Comparison of ENCODE assay signal across 19 cellular contexts in genomic region chr22:41827671-41828070, GRCh38. TPM values are rescaled to one million over a fixed set of nuclear protein-coding genes. Genes with fewer than 3 reads are reported as not detected.
A peak's percentile ranks its signal among the peaks of the same experiment; 100 is the strongest.
DNase-seq lines count a peak whose midpoint lies in the region; ATAC-seq and TF ChIP-seq lines count a peak whose summit lies in the region.
"Had no signal": no experiment of that assay in that cellular context is flagged by ENCODE, and none has a peak within 500 bp of the region (broad histone marks: within the 10 kb centered on the region; RNA-seq: fewer than 3 reads in every experiment).

No MANE protein-coding gene starts in this region.

- no peak overlapping the region for H3K4me3 ChIP-seq in SJCRH30
- no peak overlapping the region for H3K4me3 ChIP-seq in smooth muscle cell
- H3K4me3 ChIP-seq: GM23248, lung, right lobe of liver had no signal

- H3K4me2 ChIP-seq in smooth muscle cell: no peak overlapping the region

- no peak for ATAC-seq in GM19035 (IDR thresholded peaks at IDR 0.05; ENCODE audit: unreplicated experiment)
- ATAC-seq: activated CD4-positive, alpha-beta T cell treated with anti-CD3 and anti-CD28 coated beads for 36 hours; activated T-cell treated with anti-CD3 and anti-CD28 coated beads, Interleukin-2, amount 50 U/mL, for 4 hours; right lobe of liver had no signal

- H3K9me3 Mint-ChIP-seq in activated CD4-positive, alpha-beta T cell treated with anti-CD3 and anti-CD28 coated beads, Interleukin-2, amount 10 ng/mL, durations not matched to agents 24 days and 14 days: no peaks in the 10 kb centered on the region
- H3K9me3 Mint-ChIP-seq: activated T-cell treated with anti-CD3 and anti-CD28 coated beads, Interleukin-2, amount 50 U/mL, for 4 hours; CD4-positive, CD25-positive, alpha-beta regulatory T cell; type B pancreatic cell had no signal

- H3K9me3 ChIP-seq in SJCRH30 (replicated peaks) (no peaks in the 10 kb centered on the region), smooth muscle cell (replicated peaks; ENCODE audit: low read depth) (no peaks in the 10 kb centered on the region)
- H3K9me3 ChIP-seq: right lobe of liver had no signal

- no peaks in the 10 kb centered on the region for H3K36me3 ChIP-seq in SJCRH30
- H3K36me3 ChIP-seq in smooth muscle cell (ENCODE audit: low read depth): no peaks in the 10 kb centered on the region
- H3K36me3 ChIP-seq: right lobe of liver had no signal

- no peak for DNase-seq in activated CD4-positive, alpha-beta T cell treated with anti-CD3 and anti-CD28 coated beads, Interleukin-2, amount 10 ng/mL, durations not matched to agents 24 days and 14 days
- no peak for DNase-seq in activated CD4-positive, alpha-beta T cell treated with anti-CD3 and anti-CD28 coated beads, Interleukin-2, amount 50 U/mL, for 4 hours
- DNase-seq in SJCRH30: peak; percentile 58 to 73
- peak; percentile 31 for DNase-seq in medulla oblongata (ENCODE audit: extremely low spot score)
- no peak for DNase-seq in smooth muscle cell (lab: John Stamatoyannopoulos, UW; ENCODE audit: unreplicated experiment)
- DNase-seq in COR-L47 (lab: John Stamatoyannopoulos, UW): no peak
- DNase-seq in NCI-H82 treated with DMSO at 0.1 percent for 48 hours (lab: John Stamatoyannopoulos, UW; ENCODE audit: unreplicated experiment): no peak
- DNase-seq: activated CD4-positive, alpha-beta T cell treated with anti-CD3 and anti-CD28 coated beads for 36 hours; activated T-cell treated with anti-CD3 and anti-CD28 coated beads, Interleukin-2, amount 50 U/mL, for 4 hours; CD4-positive, CD25-positive, alpha-beta regulatory T cell; GM23248; NCI-H187; NCI-H774; right lobe of liver; stimulated activated CD4-positive, alpha-beta T cell treated with anti-CD3 and anti-CD28 coated beads, Interleukin-2, amount 100 ng/mL, for 48 hours had no signal

- H3K27ac ChIP-seq in SJCRH30 (peak overlapping the region; percentile 3; the same call in 1 of the 2 replicates), smooth muscle cell (ENCODE audit: low read depth) (peak overlapping the region; percentile 21)
- H3K27ac ChIP-seq: epithelial cell of prostate, GM23248, right lobe of liver had no signal

- H3F3A ChIP-seq in smooth muscle cell (ENCODE audit: low read depth): no peaks in the 10 kb centered on the region

- no peaks in the 10 kb centered on the region for H4K20me1 ChIP-seq in smooth muscle cell (ENCODE audit: low read depth)

- peak overlapping the region; percentile 34 for H3K27ac Mint-ChIP-seq in activated CD4-positive, alpha-beta T cell treated with anti-CD3 and anti-CD28 coated beads, Interleukin-2, amount 10 ng/mL, durations not matched to agents 24 days and 14 days

- 59% methylated on average over 6 of the region's 6 CpGs for WGBS in smooth muscle cell (ENCODE audit: low lambda C conversion rate)

- H3K36me3 Mint-ChIP-seq in activated CD4-positive, alpha-beta T cell treated with anti-CD3 and anti-CD28 coated beads, Interleukin-2, amount 10 ng/mL, durations not matched to agents 24 days and 14 days (ENCODE audit: low read depth): peaks cover 47% of the 10 kb centered on the region

- no peak overlapping the region for H3K4me3 Mint-ChIP-seq in activated CD4-positive, alpha-beta T cell treated with anti-CD3 and anti-CD28 coated beads, Interleukin-2, amount 10 ng/mL, durations not matched to agents 24 days and 14 days
- H3K4me3 Mint-ChIP-seq: activated CD4-positive, alpha-beta T cell treated with anti-CD3 and anti-CD28 coated beads for 36 hours; activated T-cell treated with anti-CD3 and anti-CD28 coated beads, Interleukin-2, amount 50 U/mL, for 4 hours; type B pancreatic cell had no signal

- H2AFZ ChIP-seq in smooth muscle cell (ENCODE audit: low read depth): no peak overlapping the region
- H2AFZ ChIP-seq: GM23248 had no signal

- H3K79me2 ChIP-seq in smooth muscle cell (ENCODE audit: low read depth): no peaks in the 10 kb centered on the region

- H3K4me1 Mint-ChIP-seq in activated CD4-positive, alpha-beta T cell treated with anti-CD3 and anti-CD28 coated beads, Interleukin-2, amount 10 ng/mL, durations not matched to agents 24 days and 14 days: peaks cover 42% of the 10 kb centered on the region

- H3K9ac ChIP-seq in smooth muscle cell (ENCODE audit: low read depth): no peak overlapping the region
- H3K9ac ChIP-seq: GM23248 had no signal

- intact Hi-C loops in activated CD4-positive, alpha-beta T cell treated with anti-CD3 and anti-CD28 coated beads, Interleukin-2, amount 10 ng/mL, durations not matched to agents 24 days and 14 days (cut with micrococcal nuclease): no loop called here

- H3K27me3 ChIP-seq in SJCRH30 (no peaks in the 10 kb centered on the region), smooth muscle cell (ENCODE audit: low read depth) (no peaks in the 10 kb centered on the region)
- H3K27me3 ChIP-seq: right lobe of liver had no signal

- peaks cover 2% of the 10 kb centered on the region for H3K27me3 Mint-ChIP-seq in activated CD4-positive, alpha-beta T cell treated with anti-CD3 and anti-CD28 coated beads, Interleukin-2, amount 10 ng/mL, durations not matched to agents 24 days and 14 days
- H3K27me3 Mint-ChIP-seq: activated CD4-positive, alpha-beta T cell treated with anti-CD3 and anti-CD28 coated beads for 36 hours; CD4-positive, CD25-positive, alpha-beta regulatory T cell; type B pancreatic cell had no signal

- no peak for TF ChIP-seq CTCF in smooth muscle cell (IDR thresholded peaks at IDR 0.05; ENCODE audit: borderline replicate concordance, insufficient read depth, poor library complexity, severe bottlenecking)

- H3K4me1 ChIP-seq in SJCRH30 (peaks cover 56% of the 10 kb centered on the region), smooth muscle cell (ENCODE audit: low read depth) (peaks cover 27% of the 10 kb centered on the region)

RNA-seq across cellular contexts. Expression of gene SREBF2, which starts 5.2 kb away (rescaled TPM):
- total RNA-seq in activated CD4-positive, alpha-beta T cell treated with anti-CD3 and anti-CD28 coated beads, Interleukin-2, amount 10 ng/mL, durations not matched to agents 24 days and 14 days: 209 and 218 TPM in 2 replicates
- total RNA-seq in SJCRH30 (2014; rRNA removed; shearing (Covaris generic)): 100 and 103 TPM in 2 replicates
- total RNA-seq in smooth muscle cell: 62.9 and 70.3 TPM in 2 replicates
- 68.5 and 78.2 TPM in 2 replicates for polyA plus RNA-seq in smooth muscle cell

RNA-seq across cellular contexts. Expression of gene CCDC134, which starts 27.2 kb away (rescaled TPM):
- total RNA-seq in activated CD4-positive, alpha-beta T cell treated with anti-CD3 and anti-CD28 coated beads, Interleukin-2, amount 10 ng/mL, durations not matched to agents 24 days and 14 days: 19.7 TPM in 2 replicates
- total RNA-seq in SJCRH30 (2014; rRNA removed; shearing (Covaris generic)): 19.8 and 21.2 TPM in 2 replicates
- 6.5 and 7.4 TPM in 2 replicates for total RNA-seq in smooth muscle cell
- 4.6 and 8.8 TPM in 2 replicates for polyA plus RNA-seq in smooth muscle cell

Comparison
In these comparisons a context has a peak if more than half of its experiments do, and no peak if none do; other contexts are left out.
1. DNase-seq: peak in SJCRH30 (2 of 2) and medulla oblongata (single experiment); none in activated CD4-positive, alpha-beta T cell treated with anti-CD3 and anti-CD28 coated beads, Interleukin-2, amount 10 ng/mL, durations not matched to agents 24 days and 14 days (single experiment), activated CD4-positive, alpha-beta T cell treated with anti-CD3 and anti-CD28 coated beads, Interleukin-2, amount 50 U/mL, for 4 hours (0 of 2), smooth muscle cell (single experiment), COR-L47 (single experiment) and NCI-H82 treated with DMSO at 0.1 percent for 48 hours (single experiment).